ENCODE assay signal across 24 cellular contexts in the genomic region with DNA sequence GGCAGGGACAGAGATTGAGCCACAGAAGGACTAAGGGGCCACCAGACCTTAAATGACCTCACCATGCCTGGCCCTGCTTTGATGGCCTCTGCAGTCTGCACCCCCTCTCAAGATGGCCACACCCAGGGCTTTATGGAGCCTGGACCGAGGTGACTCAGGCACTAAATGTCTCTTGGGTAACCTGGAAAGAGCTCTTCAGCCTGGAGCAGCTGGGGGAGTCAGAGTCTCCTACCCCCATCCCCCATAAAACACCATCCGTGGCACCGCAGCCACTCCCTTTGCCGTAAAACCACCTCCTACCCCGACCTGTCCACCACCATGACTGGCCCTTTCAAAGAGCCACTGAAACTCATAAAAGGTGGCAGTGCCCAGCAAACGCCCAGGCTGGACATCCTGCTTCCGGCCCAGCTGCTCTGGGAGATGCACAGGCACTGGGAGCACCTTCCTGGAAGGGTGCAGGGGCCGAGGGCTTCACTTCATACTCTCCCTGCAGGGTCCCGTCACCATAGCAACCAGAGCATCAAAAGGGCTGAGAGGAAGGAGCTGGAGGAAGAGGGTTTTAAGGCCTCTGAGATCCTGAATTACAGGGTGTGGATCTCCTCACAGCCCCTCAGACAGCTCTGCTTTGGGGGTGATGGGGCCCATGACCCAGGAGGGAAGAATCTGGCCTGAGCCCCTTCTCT. TPM values are rescaled to one million over a fixed set of nuclear protein-coding genes. Genes with fewer than 3 reads are reported as not detected.
DNase-seq lines count a peak whose midpoint lies in the region; ATAC-seq and TF ChIP-seq lines count a peak whose summit lies in the region.
"Had no signal": no experiment of that assay in that cellular context is flagged by ENCODE, and none has a peak within 500 bp of the region (broad histone marks: within the 10 kb centered on the region; RNA-seq: fewer than 3 reads in every experiment).

No MANE protein-coding gene starts in this region.

- peak overlapping the region; percentile 51 for H3K4me2 ChIP-seq in PC-3 (ENCODE audit: low read length)

- no peaks in the 10 kb centered on the region for H3K36me3 Mint-ChIP-seq in stimulated activated memory B cell treated with anti-CD40 and anti-IgM and Interleukin-4, amounts not matched to agents 10 μg/mL and 1 μg/mL and 100 μg/mL, for 72 hours
- H3K36me3 Mint-ChIP-seq: naive B cell; stimulated activated naive B cell treated with anti-CD40 and anti-IgM and Interleukin-4, amounts not matched to agents 10 μg/mL and 1 μg/mL and 100 μg/mL, for 72 hours had no signal

- no peaks in the 10 kb centered on the region for H3K9me2 ChIP-seq in PC-3 (replicated peaks; ENCODE audit: low read length)

- H3K36me3 ChIP-seq in PC-3 (ENCODE audit: low read depth, low read length) = no peaks in the 10 kb centered on the region
- H3K36me3 ChIP-seq in esophagus squamous epithelium = peaks cover 0 to 13% (median 0%) of the 10 kb centered on the region in 3 donors
- H3K36me3 ChIP-seq: tibial artery had no signal

- no peak overlapping the region for H3K4me3 ChIP-seq in PC-3 (ENCODE audit: low read length)
- no peak overlapping the region for H3K4me3 ChIP-seq in esophagus squamous epithelium
- H3K4me3 ChIP-seq: skin epidermis, tibial artery had no signal

- ATAC-seq in PC-3 = peak; percentile 57
- no peak for ATAC-seq in GM21447 (IDR thresholded peaks at IDR 0.05; ENCODE audit: unreplicated experiment)
- ATAC-seq in HG02938 (IDR thresholded peaks at IDR 0.05; ENCODE audit: unreplicated experiment) = no peak
- ATAC-seq in stimulated activated memory B cell treated with anti-CD40 and anti-IgM and Interleukin-4, amounts not matched to agents 10 μg/mL and 1 μg/mL and 100 μg/mL, for 72 hours = no peak
- ATAC-seq: effector memory CD8-positive, alpha-beta T cell; left ventricle myocardium superior; stimulated activated naive B cell treated with anti-CD40 and anti-IgM and Interleukin-4, amounts not matched to agents 10 μg/mL and 1 μg/mL and 100 μg/mL, for 72 hours had no signal

- H3F3A ChIP-seq in PC-3 (ENCODE audit: low read length, unreplicated experiment) = no peaks in the 10 kb centered on the region

- CTCF ChIA-PET in PC-3 (lab: Charles Lee) = no interaction called here

- H3K4me1 Mint-ChIP-seq in stimulated activated memory B cell treated with anti-CD40 and anti-IgM and Interleukin-4, amounts not matched to agents 10 μg/mL and 1 μg/mL and 100 μg/mL, for 72 hours = no peaks in the 10 kb centered on the region
- H3K4me1 Mint-ChIP-seq: stimulated activated naive B cell treated with anti-CD40 and anti-IgM and Interleukin-4, amounts not matched to agents 10 μg/mL and 1 μg/mL and 100 μg/mL, for 72 hours had no signal

- H3K27ac Mint-ChIP-seq in stimulated activated memory B cell treated with anti-CD40 and anti-IgM and Interleukin-4, amounts not matched to agents 10 μg/mL and 1 μg/mL and 100 μg/mL, for 72 hours = no peak overlapping the region
- H3K27ac Mint-ChIP-seq: effector memory CD8-positive, alpha-beta T cell; stimulated activated naive B cell treated with anti-CD40 and anti-IgM and Interleukin-4, amounts not matched to agents 10 μg/mL and 1 μg/mL and 100 μg/mL, for 72 hours had no signal

- H4K20me1 ChIP-seq in PC-3 (ENCODE audit: low read length) = no peaks in the 10 kb centered on the region

- H2AFZ ChIP-seq in PC-3 (ENCODE audit: low read length) = no peak overlapping the region
- H2AFZ ChIP-seq: parathyroid adenoma had no signal

- WGBS in esophagus squamous epithelium, 2 donors = 46 to 67% methylated on average over 4 to 9 of the region's 9 CpGs

- H3K9me3 Mint-ChIP-seq in stimulated activated memory B cell treated with anti-CD40 and anti-IgM and Interleukin-4, amounts not matched to agents 10 μg/mL and 1 μg/mL and 100 μg/mL, for 72 hours = no peaks in the 10 kb centered on the region
- H3K9me3 Mint-ChIP-seq: effector memory CD8-positive, alpha-beta T cell; naive B cell; stimulated activated naive B cell treated with anti-CD40 and anti-IgM and Interleukin-4, amounts not matched to agents 10 μg/mL and 1 μg/mL and 100 μg/mL, for 72 hours had no signal

- H3K27me3 ChIP-seq in PC-3 (ENCODE audit: low read length) = no peaks in the 10 kb centered on the region
- peaks cover 0 to 6% (median 0%) of the 10 kb centered on the region in 4 donors for H3K27me3 ChIP-seq in esophagus squamous epithelium

- intact Hi-C loops in PC-3 (cut with micrococcal nuclease) = no loop called here
- intact Hi-C loops in esophagus squamous epithelium (cut with DNase I) = no loop called here

- H3K4me1 ChIP-seq in PC-3 (ENCODE audit: insufficient read depth, low read length) (peaks cover 37% of the 10 kb centered on the region), esophagus squamous epithelium (peaks cover 50 to 91% (median 50%) of the 10 kb centered on the region in 3 donors)

- no peaks in the 10 kb centered on the region for H3K27me3 Mint-ChIP-seq in stimulated activated memory B cell treated with anti-CD40 and anti-IgM and Interleukin-4, amounts not matched to agents 10 μg/mL and 1 μg/mL and 100 μg/mL, for 72 hours

- H3K9ac ChIP-seq in PC-3 (ENCODE audit: low read length) = no peak overlapping the region
- H3K9ac ChIP-seq: parathyroid adenoma had no signal

- H3K9me3 ChIP-seq in PC-3 (ENCODE audit: low read length) (no peaks in the 10 kb centered on the region), esophagus squamous epithelium (no peaks in the 10 kb centered on the region)
- H3K9me3 ChIP-seq: tibial artery had no signal

- no peak for TF ChIP-seq POLR2A in esophagus squamous epithelium (IDR thresholded peaks at IDR 0.05)

- BruUV-seq in PC-3 (replicated peaks; lab: Mats Ljungman, UMichigan) = no TSS peak

- H3K4me3 Mint-ChIP-seq in stimulated activated memory B cell treated with anti-CD40 and anti-IgM and Interleukin-4, amounts not matched to agents 10 μg/mL and 1 μg/mL and 100 μg/mL, for 72 hours = no peak overlapping the region
- H3K4me3 Mint-ChIP-seq: effector memory CD8-positive, alpha-beta T cell; stimulated activated naive B cell treated with anti-CD40 and anti-IgM and Interleukin-4, amounts not matched to agents 10 μg/mL and 1 μg/mL and 100 μg/mL, for 72 hours had no signal

- POLR2A ChIA-PET in PC-3 (lab: Charles Lee; ENCODE audit: unreplicated experiment) = no interaction called here

- TF ChIP-seq CTCF in PC-3 (conservative IDR thresholded peaks at IDR 0.05; ENCODE audit: low read depth, low read length) = no peak
- no peak for TF ChIP-seq CTCF in esophagus squamous epithelium (IDR thresholded peaks at IDR 0.05)

- H3K27ac ChIP-seq in PC-3 (ENCODE audit: low read length) = peak overlapping the region; percentile 56
- H3K27ac ChIP-seq in esophagus squamous epithelium = peak overlapping the region; percentile 68 to 88 (median 86)
- H3K27ac ChIP-seq: parathyroid adenoma, tibial artery had no signal

- DNase-seq in ELR (ENCODE audit: low read depth) (peak; percentile 45), PC-3 (peak; percentile 42), esophagus squamous epithelium (lab: John Stamatoyannopoulos, UW) (no peak), renal cortical epithelial cell (ENCODE audit: low read depth) (peak; percentile 18), GM19238 (ENCODE audit: insufficient read length, low spot score) (no peak)
- DNase-seq: activated gamma-delta T cell treated with Interleukin-2 at 50 U/mL for 16 hours; aorta; cerebellar nuclear complex; effector memory CD8-positive, alpha-beta T cell; H7; KG1; left ventricle myocardium superior; naive B cell; NCI-H1436; NCI-H226; stimulated activated naive B cell treated with anti-CD40 and anti-IgM and Interleukin-4, amounts not matched to agents 10 μg/mL and 1 μg/mL and 100 μg/mL, for 72 hours; tibial artery had no signal

- H3K79me2 ChIP-seq in PC-3 (ENCODE audit: low read length) = no peaks in the 10 kb centered on the region
- H3K79me2 ChIP-seq: parathyroid adenoma had no signal

RNA-seq across cellular contexts. Expression of a gene that starts 22.3 kb away (rescaled TPM):
- total RNA-seq in PC-3 (2014; rRNA removed) (not detected in 2 replicates), esophagus squamous epithelium (10 to 100 TPM; 10.5 to 17.0 (median 14.8) TPM), renal cortical epithelial cell (not detected in 2 replicates)
- total RNA-seq: aorta, frontal cortex, H7, left ventricle myocardium superior, SK-MEL-5 had no signal

RNA-seq across cellular contexts. Expression of a gene that starts 24.0 kb away (rescaled TPM):
- total RNA-seq in PC-3 (2014; rRNA removed) (68.4 and 82.1 TPM in 2 replicates), esophagus squamous epithelium (10 to 100 TPM; 17.4 to 25.3 (median 21.1) TPM), renal cortical epithelial cell (15.6 and 29.3 TPM in 2 replicates)

RNA-seq across cellular contexts. Expression of a gene that starts 42.9 kb away (rescaled TPM):
- total RNA-seq in PC-3 (2014; rRNA removed) (15.8 and 22.4 TPM in 2 replicates), esophagus squamous epithelium (10 to 100 TPM; 31.7 to 66.7 (median 42.5) TPM), renal cortical epithelial cell (70.0 and 114 TPM in 2 replicates)

RNA-seq across cellular contexts. Expression of a gene that starts 48.2 kb away (rescaled TPM):
- total RNA-seq in PC-3 (2014; rRNA removed) (42.6 and 72.9 TPM in 2 replicates), esophagus squamous epithelium (10 to 100 TPM; 27.0 to 57.0 (median 44.3) TPM), renal cortical epithelial cell (26.7 and 40.6 TPM in 2 replicates)

RNA-seq across cellular contexts. Expression of a gene that starts 55.0 kb away (rescaled TPM):
- total RNA-seq in PC-3 (2014; rRNA removed) = not detected in 2 replicates
- total RNA-seq in esophagus squamous epithelium = not detected
- total RNA-seq in renal cortical epithelial cell = not detected in 2 replicates
- total RNA-seq: aorta, frontal cortex, H7, left ventricle myocardium superior, SK-MEL-5 had no signal

Comparison
In these comparisons a context has a peak if more than half of its experiments do, and no peak if none do; other contexts are left out.
1. DNase-seq: peak in ELR (single experiment), PC-3 (single experiment) and renal cortical epithelial cell (single experiment); none in esophagus squamous epithelium (single experiment) and GM19238 (single experiment).
2. RNA of a gene that starts 22.3 kb away (total RNA-seq): 10.5 to 17.0 TPM in esophagus squamous epithelium; not detected in PC-3 and not detected in renal cortical epithelial cell; every median in the first group is over 10 times any median in the second.